ENCODE assay signal across 21 cellular contexts in the genomic region with DNA sequence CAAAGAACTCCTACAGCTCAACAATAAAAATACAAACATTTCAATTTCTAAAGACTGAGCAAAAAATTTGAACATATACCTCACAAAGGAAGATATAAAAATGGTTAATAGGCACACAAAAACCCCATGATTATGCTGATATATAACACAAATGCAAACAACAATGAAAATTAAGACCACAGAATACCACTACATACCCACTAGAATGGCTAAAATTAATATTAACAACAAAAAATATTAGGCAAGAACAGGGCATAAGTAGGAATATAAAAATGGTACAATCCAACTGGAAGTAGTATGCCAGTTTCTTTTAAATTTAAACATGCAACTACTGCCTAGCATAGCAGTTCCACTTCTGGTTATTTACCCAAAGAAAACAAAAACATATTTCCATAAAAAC.
DNase-seq lines count a peak whose midpoint lies in the region; ATAC-seq, FAIRE-seq and TF ChIP-seq lines count a peak whose summit lies in the region.
"Had no signal": no experiment of that assay in that cellular context is flagged by ENCODE, and none has a peak within 500 bp of the region (broad histone marks: within the 10 kb centered on the region; RNA-seq: fewer than 3 reads in every experiment).

No MANE protein-coding gene starts in this region.

- DNase-seq in K562 (ENCODE audit: extremely low read depth in 1 of 4, low spot score in 3 of 4) (no peak), osteocyte (ENCODE audit: extremely low spot score, unreplicated experiment) (no peak), amygdala (lab: John Stamatoyannopoulos, UW) (no peak)
- DNase-seq in activated naive CD4-positive, alpha-beta T cell treated with anti-CD3 and anti-CD28 coated beads, Interleukin-2, amount 50 U/mL, for 16 hours, result no peak
- DNase-seq: 8988T; AML-193; Caco-2; Calu3; CD4-positive, alpha-beta T cell; CD8-positive, alpha-beta T cell; DMS79 treated with DMSO at 0.1 percent for 48 hours; GF-D8 had no signal

- no peaks in the 10 kb centered on the region for H3K9me3 Mint-ChIP-seq in osteocyte (ENCODE audit: unreplicated experiment)
- H3K9me3 Mint-ChIP-seq: CD4-positive, alpha-beta T cell; CD8-positive, alpha-beta T cell had no signal

- no peak for FAIRE-seq in K562 (lab: Jason Lieb, UNC)
- FAIRE-seq: A549, G401.6, GM12891, GM19239 had no signal

- H3K4me1 Mint-ChIP-seq in osteocyte (ENCODE audit: unreplicated experiment), result peaks cover 40% of the 10 kb centered on the region
- H3K4me1 Mint-ChIP-seq: B cell had no signal

- H3K27ac Mint-ChIP-seq in osteocyte (ENCODE audit: unreplicated experiment), result peak overlapping the region; percentile 20
- H3K27ac Mint-ChIP-seq: B cell; CD4-positive, alpha-beta T cell; CD8-positive, alpha-beta T cell had no signal

- TF ChIP-seq POLR2A in K562 (conservative IDR thresholded peaks at IDR 0.05), result no peak

- H3K4me3 ChIP-seq in HEK293 (ENCODE audit: low read depth, low read length) (no peak overlapping the region), K562 (no peak overlapping the region)
- H3K4me3 ChIP-seq: A549; BLaER1 treated with 17β-estradiol and CSF1 and Interleukin-3, amounts not matched to agents 10 nM and 100 nM had no signal

- H3K79me2 ChIP-seq in K562 (ENCODE audit: control insufficient read depth, insufficient read depth, low read length), result peaks cover 96% of the 10 kb centered on the region

- H3K9me1 ChIP-seq in K562 (ENCODE audit: control insufficient read depth, insufficient read depth, low read length), result no peaks in the 10 kb centered on the region

- no peaks in the 10 kb centered on the region for H3K9me3 ChIP-seq in HEK293 (ENCODE audit: control insufficient read depth, insufficient read depth, low read depth, low read length)
- H3K9me3 ChIP-seq in K562 (replicated peaks; ENCODE audit: control insufficient read depth, insufficient read depth, low read depth, low read length), result no peaks in the 10 kb centered on the region
- H3K9me3 ChIP-seq: A549, Caco-2 had no signal

- POLR2A ChIA-PET in HEK293 (lab: Yijun Ruan, JAX), result no interaction called here
- POLR2A ChIA-PET in K562 (lab: Yijun Ruan, JAX), result no interaction called here

- no peak for TF ChIP-seq RAD21 in K562 (CRISPR knock-in tag; conservative IDR thresholded peaks at IDR 0.05 in 1 of 2, IDR thresholded peaks at IDR 0.05 in 1 of 2)

- no peaks in the 10 kb centered on the region; the same call in 1 of the 2 replicates for H4K20me1 ChIP-seq in K562 (replicated peaks; ENCODE audit: control insufficient read depth, insufficient read depth, low read length)

- H3K36me3 ChIP-seq in HEK293 (ENCODE audit: control insufficient read depth in 2 of 2, insufficient read depth in 1 of 2, low read length in 2 of 2), result no peaks in the 10 kb centered on the region
- no peaks in the 10 kb centered on the region for H3K36me3 ChIP-seq in K562 (ENCODE audit: control insufficient read depth, insufficient read depth, low read length)

- H3K9ac ChIP-seq in K562 (ENCODE audit: insufficient read depth in 1 of 2, low read depth in 2 of 2, low read length in 2 of 2), result no peak overlapping the region
- H3K9ac ChIP-seq: BLaER1 treated with 17β-estradiol and CSF1 and Interleukin-3, amounts not matched to agents 10 nM and 100 nM had no signal

- H3K27ac ChIP-seq in HEK293 (ENCODE audit: extremely low read depth, low read depth, low read length) (no peak overlapping the region), K562 (ENCODE audit: extremely low read depth, low read depth, low read length) (peak overlapping the region; percentile 6; the same call in 1 of the 3 replicates)
- H3K27ac ChIP-seq: A549; BLaER1 treated with 17β-estradiol and CSF1 and Interleukin-3, amounts not matched to agents 10 nM and 100 nM; C4-2B had no signal

- H3K4me1 ChIP-seq in HEK293 (ENCODE audit: control insufficient read depth, insufficient read depth, low read length) (0 out of 2 replicates have a peak, but pooled peaks cover 5% of the 10 kb centered on the region), K562 (replicated peaks in 1 of 2; ENCODE audit: control insufficient read depth in 2 of 2, insufficient read depth in 2 of 2, low read length in 2 of 2) (peaks cover 0 to 13% of the 10 kb centered on the region in 2 experiments; a peak in 4 of 5 replicates)
- H3K4me1 ChIP-seq: BLaER1 treated with 17β-estradiol and CSF1 and Interleukin-3, amounts not matched to agents 10 nM and 100 nM had no signal

- H2AFZ ChIP-seq in K562 (ENCODE audit: low read depth, low read length), result no peak overlapping the region

- H3K27me3 Mint-ChIP-seq in osteocyte (ENCODE audit: unreplicated experiment), result no peaks in the 10 kb centered on the region

- ATAC-seq in K562 (no peak), HG02885 (IDR thresholded peaks at IDR 0.05; ENCODE audit: poor library complexity, unreplicated experiment) (no peak)
- ATAC-seq: A549; CD8-positive, alpha-beta T cell had no signal

- H3K27me3 ChIP-seq in K562 (ENCODE audit: control insufficient read depth in 2 of 2, insufficient read depth in 2 of 2, low read length in 2 of 2), result no peaks in the 10 kb centered on the region
- H3K27me3 ChIP-seq: BLaER1 treated with 17β-estradiol and CSF1 and Interleukin-3, amounts not matched to agents 10 nM and 100 nM had no signal

- H3K4me3 Mint-ChIP-seq in osteocyte (ENCODE audit: unreplicated experiment), result no peak overlapping the region
- H3K4me3 Mint-ChIP-seq: B cell; CD4-positive, alpha-beta T cell; CD8-positive, alpha-beta T cell had no signal

- CTCF ChIA-PET in HEK293 (lab: Yijun Ruan, JAX) (no interaction called here), K562 (lab: Yijun Ruan, JAX; ENCODE audit: low intra/inter-chr PET ratio) (no interaction called here)

- intact Hi-C loops in K562 (cut with micrococcal nuclease), result no loop called here

- in situ Hi-C loops in K562 (cut with MboI), result no loop called here

- peaks cover 6% of the 10 kb centered on the region for H3K36me3 Mint-ChIP-seq in osteocyte (ENCODE audit: unreplicated experiment)
- H3K36me3 Mint-ChIP-seq: CD8-positive, alpha-beta T cell had no signal

- TF ChIP-seq CTCF in HEK293 (tag by site-specific recombination; IDR thresholded peaks at IDR 0.05) (no peak), K562 (IDR thresholded peaks at IDR 0.05 in 2 of 3, conservative IDR thresholded peaks at IDR 0.05 in 1 of 3; ENCODE audit: insufficient read depth in 2 of 3, low read depth in 1 of 3, low read length in 3 of 3) (no peak), osteocyte (IDR thresholded peaks at IDR 0.05) (no peak)

- H3K4me2 ChIP-seq in K562 (ENCODE audit: insufficient read depth, low read length), result no peak overlapping the region
- H3K4me2 ChIP-seq: A549; BLaER1 treated with 17β-estradiol and CSF1 and Interleukin-3, amounts not matched to agents 10 nM and 100 nM had no signal

- no TSS peak for BruUV-seq in K562 (replicated peaks; lab: Mats Ljungman, UMichigan)

- TF ChIP-seq EP300 in K562 (IDR thresholded peaks at IDR 0.05; ENCODE audit: low read length), result no peak

TF ChIP-seq in HEK293, 187 proteins besides CTCF, POLR2A, EP300 and RAD21 (continues in another document):
- TF ChIP-seq ZNF548 (tag by site-specific recombination; IDR thresholded peaks at IDR 0.05), result no peak

TF ChIP-seq in K562, 482 proteins besides CTCF, POLR2A, EP300 and RAD21:
- TF ChIP-seq, protein P1, sequence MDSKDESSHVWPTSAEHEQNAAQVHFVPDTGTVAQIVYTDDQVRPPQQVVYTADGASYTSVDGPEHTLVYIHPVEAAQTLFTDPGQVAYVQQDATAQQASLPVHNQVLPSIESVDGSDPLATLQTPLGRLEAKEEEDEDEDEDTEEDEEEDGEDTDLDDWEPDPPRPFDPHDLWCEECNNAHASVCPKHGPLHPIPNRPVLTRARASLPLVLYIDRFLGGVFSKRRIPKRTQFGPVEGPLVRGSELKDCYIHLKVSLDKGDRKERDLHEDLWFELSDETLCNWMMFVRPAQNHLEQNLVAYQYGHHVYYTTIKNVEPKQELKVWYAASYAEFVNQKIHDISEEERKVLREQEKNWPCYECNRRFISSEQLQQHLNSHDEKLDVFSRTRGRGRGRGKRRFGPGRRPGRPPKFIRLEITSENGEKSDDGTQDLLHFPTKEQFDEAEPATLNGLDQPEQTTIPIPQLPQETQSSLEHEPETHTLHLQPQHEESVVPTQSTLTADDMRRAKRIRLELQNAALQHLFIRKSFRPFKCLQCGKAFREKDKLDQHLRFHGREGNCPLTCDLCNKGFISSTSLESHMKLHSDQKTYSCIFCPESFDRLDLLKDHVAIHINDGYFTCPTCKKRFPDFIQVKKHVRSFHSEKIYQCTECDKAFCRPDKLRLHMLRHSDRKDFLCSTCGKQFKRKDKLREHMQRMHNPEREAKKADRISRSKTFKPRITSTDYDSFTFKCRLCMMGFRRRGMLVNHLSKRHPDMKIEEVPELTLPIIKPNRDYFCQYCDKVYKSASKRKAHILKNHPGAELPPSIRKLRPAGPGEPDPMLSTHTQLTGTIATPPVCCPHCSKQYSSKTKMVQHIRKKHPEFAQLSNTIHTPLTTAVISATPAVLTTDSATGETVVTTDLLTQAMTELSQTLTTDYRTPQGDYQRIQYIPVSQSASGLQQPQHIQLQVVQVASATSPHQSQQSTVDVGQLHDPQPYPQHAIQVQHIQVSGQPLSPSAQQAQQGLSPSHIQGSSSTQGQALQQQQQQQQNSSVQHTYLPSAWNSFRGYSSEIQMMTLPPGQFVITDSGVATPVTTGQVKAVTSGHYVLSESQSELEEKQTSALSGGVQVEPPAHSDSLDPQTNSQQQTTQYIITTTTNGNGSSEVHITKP (IDR thresholded peaks at IDR 0.05; ENCODE audit: partially characterized antibody), result peak; percentile 70
- TF ChIP-seq ARHGAP35 (IDR thresholded peaks at IDR 0.05; ENCODE audit: partially characterized antibody) (no peak), FUS (optimal IDR thresholded peaks at IDR 0.05; ENCODE audit: low read depth, low read length) (no peak), HDAC8 (tag; IDR thresholded peaks at IDR 0.05) (no peak), LCOR (CRISPR knock-in tag; IDR thresholded peaks at IDR 0.05) (no peak)
